Comparison of ENCODE assay signal across 1 cellular context in genomic region chr19:18233224-18233825, GRCh38.
TF ChIP-seq lines count a peak whose summit lies in the region.

No MANE protein-coding gene starts in this region.

TF ChIP-seq in HepG2, 621 proteins besides CTCF, POLR2A, EP300 and RAD21 (continues in another document):
- no peak for TF ChIP-seq USF2 (IDR thresholded peaks at IDR 0.05; ENCODE audit: low read depth, low read length)
- no peak for TF ChIP-seq USF2 (CRISPR knock-in tag; IDR thresholded peaks at IDR 0.05; ENCODE audit: borderline replicate concordance)
- no peak for TF ChIP-seq ELF4 (CRISPR knock-in tag; IDR thresholded peaks at IDR 0.05; ENCODE audit: borderline replicate concordance)
- peak; percentile 36; the same call in 1 of the 2 replicates for TF ChIP-seq MTA1 (CRISPR knock-in tag; IDR thresholded peaks at IDR 0.05; ENCODE audit: borderline replicate concordance)
- TF ChIP-seq TP53 (CRISPR knock-in tag; conservative IDR thresholded peaks at IDR 0.05), result no peak; the same call in 1 of the 2 replicates
- TF ChIP-seq ZZZ3 (CRISPR knock-in tag; IDR thresholded peaks at IDR 0.05; ENCODE audit: borderline replicate concordance), result no peak
- no peak for TF ChIP-seq TRIM22 (IDR thresholded peaks at IDR 0.05)
- TF ChIP-seq SAP130 (CRISPR knock-in tag; IDR thresholded peaks at IDR 0.05; ENCODE audit: low read depth), result peak; percentile 97
- TF ChIP-seq ZNF432 (CRISPR knock-in tag; IDR thresholded peaks at IDR 0.05; ENCODE audit: borderline replicate concordance), result no peak
- peak; percentile 12; the same call in 1 of the 2 replicates for TF ChIP-seq ZNF609 (CRISPR knock-in tag; IDR thresholded peaks at IDR 0.05; ENCODE audit: borderline replicate concordance)
- 0 out of 2 replicates have a peak, but pooled peaks have one; percentile 61 for TF ChIP-seq ZNF234 (CRISPR knock-in tag; conservative IDR thresholded peaks at IDR 0.05)
- TF ChIP-seq SP4 (CRISPR knock-in tag; IDR thresholded peaks at IDR 0.05), result peak; percentile 68; the same call in 1 of the 2 replicates
- no peak; the same call in 1 of the 2 replicates for TF ChIP-seq ATF7-NPFF (CRISPR knock-in tag; IDR thresholded peaks at IDR 0.05; ENCODE audit: low read depth)
- peak; percentile 92; the same call in 1 of the 2 replicates for TF ChIP-seq ZNF772 (CRISPR knock-in tag; IDR thresholded peaks at IDR 0.05)
- TF ChIP-seq ZNF530 (CRISPR knock-in tag; IDR thresholded peaks at IDR 0.05; ENCODE audit: low read depth), result peak; percentile 94
- no peak for TF ChIP-seq TCF7 (IDR thresholded peaks at IDR 0.05; ENCODE audit: low read depth)
- TF ChIP-seq HOXA3 (CRISPR knock-in tag; IDR thresholded peaks at IDR 0.05), result peak; percentile 62
- no peak for TF ChIP-seq BCLAF1 (IDR thresholded peaks at IDR 0.05)
- peak; percentile 100 for TF ChIP-seq EHMT2 (IDR thresholded peaks at IDR 0.05; ENCODE audit: borderline replicate concordance, low read depth, low read length)
- TF ChIP-seq MATR3 (CRISPR knock-in tag; IDR thresholded peaks at IDR 0.05), result no peak
- no peak for TF ChIP-seq RFX1 (IDR thresholded peaks at IDR 0.05)
- TF ChIP-seq RFX3 (CRISPR knock-in tag; IDR thresholded peaks at IDR 0.05), result peak; percentile 38; the same call in 1 of the 2 replicates
- no peak for TF ChIP-seq TBX3 (IDR thresholded peaks at IDR 0.05; ENCODE audit: borderline replicate concordance)
- no peak for TF ChIP-seq ZNF282 (IDR thresholded peaks at IDR 0.05; ENCODE audit: partially characterized antibody)
- no peak for TF ChIP-seq GTF2F1 (IDR thresholded peaks at IDR 0.05; ENCODE audit: low read length)
- peak; percentile 37 for TF ChIP-seq HNRNPLL (IDR thresholded peaks at IDR 0.05; ENCODE audit: low read depth, low read length, poor library complexity, severe bottlenecking)
- no peak for TF ChIP-seq RORA (CRISPR knock-in tag; IDR thresholded peaks at IDR 0.05)
- no peak for TF ChIP-seq GTF3A (CRISPR knock-in tag; conservative IDR thresholded peaks at IDR 0.05)
- TF ChIP-seq ZSCAN5A (CRISPR knock-in tag; IDR thresholded peaks at IDR 0.05; ENCODE audit: borderline replicate concordance), result no peak
- peak; percentile 99 for TF ChIP-seq KLF6 (CRISPR knock-in tag; IDR thresholded peaks at IDR 0.05)
- TF ChIP-seq XRCC5 (optimal IDR thresholded peaks at IDR 0.05; ENCODE audit: low read length), result peak; percentile 74
- peak; percentile 78 for TF ChIP-seq ISL2 (CRISPR knock-in tag; IDR thresholded peaks at IDR 0.05)
- no peak for TF ChIP-seq ZNF318 (CRISPR knock-in tag; IDR thresholded peaks at IDR 0.05)
- no peak for TF ChIP-seq TBL1XR1 (IDR thresholded peaks at IDR 0.05; ENCODE audit: borderline replicate concordance, low read length, partially characterized antibody)
- TF ChIP-seq ZNF431 (CRISPR knock-in tag; IDR thresholded peaks at IDR 0.05; ENCODE audit: borderline replicate concordance, low read depth), result peak; percentile 84
- no peak for TF ChIP-seq HNF4G (IDR thresholded peaks at IDR 0.05; ENCODE audit: borderline replicate concordance, low read depth, low read length)
- TF ChIP-seq HNF4G (CRISPR knock-in tag; IDR thresholded peaks at IDR 0.05; ENCODE audit: borderline replicate concordance, low read depth), result no peak
- peak; percentile 99 for TF ChIP-seq ZNF773 (CRISPR knock-in tag; IDR thresholded peaks at IDR 0.05; ENCODE audit: borderline replicate concordance)
- peak; percentile 97; the same call in 1 of the 2 replicates for TF ChIP-seq KDM5B (CRISPR knock-in tag; IDR thresholded peaks at IDR 0.05; ENCODE audit: borderline replicate concordance)
- TF ChIP-seq HDAC1 (CRISPR knock-in tag; IDR thresholded peaks at IDR 0.05), result peak; percentile 86
- TF ChIP-seq ZNF572 (CRISPR knock-in tag; IDR thresholded peaks at IDR 0.05), result no peak
- peak; percentile 97 for TF ChIP-seq ZNF232 (CRISPR knock-in tag; IDR thresholded peaks at IDR 0.05; ENCODE audit: borderline replicate concordance)
